8 cellular contexts compared by ENCODE assay signal in the genomic region with DNA sequence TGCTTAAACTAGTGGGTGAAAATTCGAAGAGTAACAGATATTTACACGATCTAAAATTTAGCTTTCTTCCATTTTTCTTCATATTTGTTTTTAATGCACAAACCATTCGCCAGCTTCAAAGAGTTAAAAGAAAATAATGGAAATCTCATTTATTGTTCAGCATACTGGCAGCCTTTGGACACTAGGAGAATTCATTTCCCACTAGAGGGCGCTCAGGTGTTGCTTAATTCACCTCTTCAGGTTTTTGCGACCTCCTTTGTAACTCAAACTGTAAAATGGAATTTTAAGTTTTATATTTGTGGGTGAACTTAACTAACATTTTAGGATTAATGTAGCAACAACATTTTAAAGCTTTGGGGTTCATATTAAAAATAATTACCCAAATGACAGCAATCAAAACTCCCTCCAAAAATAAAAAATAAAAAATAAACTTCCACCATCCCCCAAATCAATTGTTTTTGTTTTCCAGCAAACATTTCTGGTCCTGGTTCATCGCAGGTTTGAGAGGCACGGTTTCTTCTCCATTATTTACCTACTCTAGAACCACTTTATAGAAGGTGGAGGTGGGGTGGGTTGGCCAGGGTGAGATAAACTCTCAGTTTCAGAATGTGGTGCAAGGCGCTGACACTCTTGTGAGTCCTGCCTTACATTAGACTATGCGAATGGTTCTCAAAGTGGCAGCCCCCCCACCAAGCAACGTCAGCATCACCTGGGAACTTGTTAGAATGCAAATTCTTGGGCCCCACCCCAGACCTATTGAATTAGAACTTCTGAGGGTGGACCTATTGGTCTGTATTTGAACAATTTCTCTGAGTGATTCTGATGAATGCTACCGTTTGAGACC. TPM values are rescaled to one million over a fixed set of nuclear protein-coding genes. Genes with fewer than 3 reads are reported as not detected.
DNase-seq lines count a peak whose midpoint lies in the region; ATAC-seq and TF ChIP-seq lines count a peak whose summit lies in the region.

No MANE protein-coding gene starts in this region.

- no peaks in the 10 kb centered on the region for H3K36me3 Mint-ChIP-seq in CD4-positive, alpha-beta memory T cell

- H3K4me3 Mint-ChIP-seq in CD4-positive, alpha-beta memory T cell = no peak overlapping the region

- H3K27ac Mint-ChIP-seq in CD4-positive, alpha-beta memory T cell = no peak overlapping the region

- no peaks in the 10 kb centered on the region for H3K79me2 ChIP-seq in PC-9 (ENCODE audit: low read depth)

- H3K9me3 ChIP-seq in CD4-positive, alpha-beta memory T cell (ENCODE audit: control insufficient read depth in 1 of 2, low read length in 2 of 2) = no peaks in the 10 kb centered on the region
- no peaks in the 10 kb centered on the region for H3K9me3 ChIP-seq in PC-9 (ENCODE audit: insufficient read depth, low read depth)

- DNase-seq in CD4-positive, alpha-beta memory T cell = peak in 4 of 5 donors; percentile 27 to 45 (median 29)
- DNase-seq in KG1 (lab: John Stamatoyannopoulos, UW) (peak; percentile 55), PC-9 (peak; percentile 53 to 58), astrocyte of the spinal cord (ENCODE audit: low read depth, low spot score) (peak; percentile 63), iPS-NIHi7 (ENCODE audit: extremely low spot score) (peak; percentile 67)
- peak in 3 of 4 experiments; percentile 15 to 33 (median 21) for DNase-seq in stimulated activated CD4-positive, alpha-beta T cell treated with anti-CD3 and anti-CD28 coated beads, Interleukin-1b, Interleukin-23, amount 100 ng/mL, for 24 hours (ENCODE audit: low read depth in 4 of 4, low spot score in 1 of 4)

- H2AFZ ChIP-seq in PC-9 = peak overlapping the region; percentile 24; the same call in 1 of the 2 replicates

- no peaks in the 10 kb centered on the region for H4K20me1 ChIP-seq in PC-9 (ENCODE audit: insufficient read depth)

- POLR2A ChIA-PET in CD4-positive, alpha-beta memory T cell (lab: Charles Lee; ENCODE audit: partially characterized antibody) = no interaction called here
- POLR2A ChIA-PET in PC-9 (lab: Charles Lee; ENCODE audit: unreplicated experiment) = no interaction called here

- BruUV-seq in PC-9 (replicated peaks; lab: Mats Ljungman, UMichigan) = no TSS peak

- intact Hi-C loops in CD4-positive, alpha-beta memory T cell (cut with micrococcal nuclease) = no loop called here
- intact Hi-C loops in PC-9 (cut with micrococcal nuclease; ENCODE audit: unreplicated experiment) = loop anchor here (1.0 to 10.0 kb wide), 5 partner anchors 53 to 1796 kb away; no protein-coding TSS in a partner anchor

- no peaks in the 10 kb centered on the region for H3F3A ChIP-seq in PC-9 (ENCODE audit: insufficient read depth, low read depth)

- no peaks in the 10 kb centered on the region for H3K27me3 ChIP-seq in CD4-positive, alpha-beta memory T cell (ENCODE audit: insufficient read depth, low read length)
- H3K27me3 ChIP-seq in PC-9 (ENCODE audit: insufficient read depth, low read depth) = no peaks in the 10 kb centered on the region

- H3K36me3 ChIP-seq in CD4-positive, alpha-beta memory T cell (ENCODE audit: insufficient read depth, low read length) = no peaks in the 10 kb centered on the region
- H3K36me3 ChIP-seq in PC-9 (ENCODE audit: low read depth) = no peaks in the 10 kb centered on the region

- H3K4me3 ChIP-seq in CD4-positive, alpha-beta memory T cell (ENCODE audit: low read length in 2 of 2) = no peak overlapping the region
- no peak overlapping the region for H3K4me3 ChIP-seq in PC-9
- H3K4me3 ChIP-seq in astrocyte of the spinal cord (ENCODE audit: low read depth, low read length) = no peak overlapping the region

- ATAC-seq in GM19023 (IDR thresholded peaks at IDR 0.05; ENCODE audit: unreplicated experiment) (peak; percentile 55), HG03521 (IDR thresholded peaks at IDR 0.05; ENCODE audit: unreplicated experiment) (no peak)

- TF ChIP-seq CTCF in PC-9 (conservative IDR thresholded peaks at IDR 0.05) (peak; percentile 97), astrocyte of the spinal cord (IDR thresholded peaks at IDR 0.05; ENCODE audit: low read depth, low read length) (peak; percentile 76)

- peaks cover under 1 to 10% of the 10 kb centered on the region in 2 donors for H3K27me3 Mint-ChIP-seq in CD4-positive, alpha-beta memory T cell

- no peaks in the 10 kb centered on the region for H3K4me1 ChIP-seq in CD4-positive, alpha-beta memory T cell (ENCODE audit: insufficient read depth, low read length)
- H3K4me1 ChIP-seq in PC-9 (replicated peaks; ENCODE audit: insufficient read depth) = peaks cover 17% of the 10 kb centered on the region

- no peaks in the 10 kb centered on the region for H3K9me3 Mint-ChIP-seq in CD4-positive, alpha-beta memory T cell

- in situ Hi-C loops in astrocyte of the spinal cord (cut with HindIII; ENCODE audit: low sequenced_read_pairs) = no loop called here

- no peak overlapping the region for H3K4me2 ChIP-seq in PC-9

- no peak overlapping the region for H3K27ac ChIP-seq in CD4-positive, alpha-beta memory T cell (ENCODE audit: low read depth, low read length)
- no peak overlapping the region for H3K27ac ChIP-seq in PC-9

- no peaks in the 10 kb centered on the region for H3K4me1 Mint-ChIP-seq in CD4-positive, alpha-beta memory T cell

- H3K9me2 ChIP-seq in PC-9 (ENCODE audit: insufficient read depth) = no peaks in the 10 kb centered on the region

- CTCF ChIA-PET in CD4-positive, alpha-beta memory T cell (lab: Charles Lee; ENCODE audit: partially characterized antibody) = interaction anchor here (0.8 to 3.1 kb wide), 11 partner anchors 9 to 1951 kb away, joined by 3 to 22 read pairs (median 5); a partner anchor contains a TSS
- CTCF ChIA-PET in PC-9 (lab: Charles Lee) = interaction anchor here (0.6 to 1.4 kb wide), 4 partner anchors 53 to 465 kb away, joined by 3 to 4 read pairs (median 4); a partner anchor contains a TSS

RNA-seq across cellular contexts. Expression of a gene that starts 24.7 kb away (rescaled TPM):
- total RNA-seq in CD4-positive, alpha-beta memory T cell = 10 to 100 TPM; 21.9 to 26.5 TPM
- 10 to 100 TPM; 28.2 to 29.2 TPM for polyA plus RNA-seq in CD4-positive, alpha-beta memory T cell
- total RNA-seq in PC-9 (2021) = 23.1 and 34.1 TPM in 2 replicates
